Comparison of ENCODE assay signal across 9 cellular contexts in the genomic region with DNA sequence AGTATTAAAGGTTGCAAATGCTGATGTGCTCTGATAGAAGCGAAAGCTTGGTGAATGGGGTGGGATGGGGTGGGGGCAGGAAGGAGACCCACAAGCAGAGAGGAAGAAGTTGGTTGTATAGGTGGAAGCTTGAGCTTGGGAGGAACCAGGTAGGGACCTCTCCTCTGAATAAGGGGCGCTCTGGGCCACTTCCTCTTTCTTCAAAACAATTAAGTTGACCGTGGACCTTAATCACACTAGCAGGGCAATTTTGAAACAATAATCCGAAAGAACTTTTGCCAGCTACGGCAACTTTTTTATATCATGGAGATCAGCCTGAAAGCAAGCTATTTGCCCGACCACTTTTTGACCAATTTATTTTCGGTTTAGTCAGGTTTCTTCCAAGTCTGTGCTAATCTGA. TPM values are rescaled to one million over a fixed set of nuclear protein-coding genes. Genes with fewer than 3 reads are reported as not detected.
A peak's percentile ranks its signal among the peaks of the same experiment; 100 is the strongest.
DNase-seq lines count a peak whose midpoint lies in the region; ATAC-seq and TF ChIP-seq lines count a peak whose summit lies in the region.
"Had no signal": no experiment of that assay in that cellular context is flagged by ENCODE, and none has a peak within 500 bp of the region (broad histone marks: within the 10 kb centered on the region; RNA-seq: fewer than 3 reads in every experiment).

No MANE protein-coding gene starts in this region.

- no peak overlapping the region for H3K23ac ChIP-seq in mesendoderm (ENCODE audit: low read length)

- no peak overlapping the region for H2BK120ac ChIP-seq in mesendoderm (ENCODE audit: low read depth, low read length)

- H3K4me3 ChIP-seq in heart left ventricle (peak overlapping the region in 8 of 12 donors; percentile 58 to 93 (median 86)), ascending aorta (peak overlapping the region; percentile 89 to 92), mesendoderm (ENCODE audit: low read length) (no peak overlapping the region), upper lobe of left lung (peak overlapping the region in 3 of 4 donors; percentile 74 to 90 (median 76))

- ATAC-seq in heart left ventricle = no peak
- ATAC-seq in Right ventricle myocardium superior (ENCODE audit: poor library complexity) = no peak
- no peak for ATAC-seq in upper lobe of left lung (ENCODE audit: low FRiP score in 2 of 2)
- no peak for ATAC-seq in GM18511 (IDR thresholded peaks at IDR 0.05; ENCODE audit: unreplicated experiment)

- H3K18ac ChIP-seq in mesendoderm (ENCODE audit: low read length) = no peak overlapping the region

- no peaks in the 10 kb centered on the region for H3K27me3 ChIP-seq in heart left ventricle
- no peaks in the 10 kb centered on the region for H3K27me3 ChIP-seq in ascending aorta
- no peaks in the 10 kb centered on the region for H3K27me3 ChIP-seq in mesendoderm (ENCODE audit: insufficient read depth, low read length, poor library complexity)
- no peaks in the 10 kb centered on the region for H3K27me3 ChIP-seq in upper lobe of left lung

- 54 to 64% (median 61%) methylated on average over 7 of the region's 7 CpGs for WGBS in heart left ventricle, 4 donors
- no CpG with 5 or more reads among the region's 7 CpGs for WGBS in mesendoderm (ENCODE audit: extremely low coverage, insufficient coverage, low lambda C conversion rate)
- WGBS in upper lobe of left lung, 2 donors = 31 to 38% methylated on average over 7 of the region's 7 CpGs

- no peak overlapping the region for H2BK15ac ChIP-seq in mesendoderm (replicated peaks; ENCODE audit: low read depth)

- no peak for TF ChIP-seq CTCF in heart left ventricle (IDR thresholded peaks at IDR 0.05)
- no peak for TF ChIP-seq CTCF in ascending aorta (IDR thresholded peaks at IDR 0.05)
- TF ChIP-seq CTCF in upper lobe of left lung (IDR thresholded peaks at IDR 0.05) = no peak

- H3K9ac ChIP-seq in mesendoderm (ENCODE audit: low read length) = no peak overlapping the region

- peak overlapping the region; percentile 7 for H3K56ac ChIP-seq in mesendoderm (ENCODE audit: low read length)

- H3K79me2 ChIP-seq in mesendoderm (ENCODE audit: control insufficient read depth, insufficient read depth, low read length) = peaks cover 25% of the 10 kb centered on the region

- TF ChIP-seq POLR2A in heart left ventricle (IDR thresholded peaks at IDR 0.05) = no peak
- no peak for TF ChIP-seq POLR2A in upper lobe of left lung (IDR thresholded peaks at IDR 0.05)

- intact Hi-C loops in heart left ventricle (cut with DNase I) = loop anchor here in 9 of 10 donors (1.0 to 10.0 kb wide), 9 partner anchors 25 to 200 kb away; partner anchors contain the start of gene VPS26C (in 3 of the 9)
- intact Hi-C loops in Right ventricle myocardium superior (cut with DNase I) = loop anchor here (5.0 kb wide), 1 partner anchor 198 kb away; no protein-coding TSS in a partner anchor
- intact Hi-C loops in ascending aorta (cut with DNase I) = loop anchor here (5.0 kb wide), 1 partner anchor 293 kb away; no protein-coding TSS in a partner anchor

- H3K27ac ChIP-seq in heart left ventricle = peak overlapping the region; percentile 98 to 100 (median 100)
- H3K27ac ChIP-seq in ascending aorta = peak overlapping the region; percentile 100
- no peak overlapping the region for H3K27ac ChIP-seq in mesendoderm (ENCODE audit: low read depth, low read length)
- peak overlapping the region; percentile 99 to 100 (median 100) for H3K27ac ChIP-seq in upper lobe of left lung

- peaks cover 5 to 26% (median 19%) of the 10 kb centered on the region in 12 donors for H3K4me1 ChIP-seq in heart left ventricle
- H3K4me1 ChIP-seq in ascending aorta = peaks cover 4 to 5% of the 10 kb centered on the region in 2 donors
- no peaks in the 10 kb centered on the region for H3K4me1 ChIP-seq in mesendoderm (ENCODE audit: control insufficient read depth, low read depth, low read length)
- peaks cover 16 to 24% (median 20%) of the 10 kb centered on the region in 4 donors for H3K4me1 ChIP-seq in upper lobe of left lung

- H2BK5ac ChIP-seq in mesendoderm (ENCODE audit: low read length) = no peak overlapping the region

- DNase-seq in heart left ventricle (no peak), Right ventricle myocardium superior (no peak), ascending aorta (ENCODE audit: low spot score in 2 of 2) (no peak), mesendoderm (no peak), upper lobe of left lung (no peak), ACHN (no peak), SK-N-DZ (ENCODE audit: low spot score) (no peak)
- DNase-seq: stimulated activated CD4-positive, alpha-beta T cell treated with anti-CD3 and anti-CD28 coated beads, Interleukin-4, amount 100 ng/mL, for 1 hour had no signal

- peak overlapping the region; percentile 48 for H3K4ac ChIP-seq in mesendoderm (ENCODE audit: low read depth, low read length)

- no peak overlapping the region for H2AK5ac ChIP-seq in mesendoderm (ENCODE audit: low read length)

- H3K4me2 ChIP-seq in mesendoderm (ENCODE audit: low read length) = no peak overlapping the region

- no peak for TF ChIP-seq EP300 in upper lobe of left lung (IDR thresholded peaks at IDR 0.05)

- H3K36me3 ChIP-seq in heart left ventricle = no peaks in the 10 kb centered on the region
- no peaks in the 10 kb centered on the region for H3K36me3 ChIP-seq in ascending aorta
- H3K36me3 ChIP-seq in mesendoderm (ENCODE audit: control insufficient read depth, insufficient read depth, low read length) = no peaks in the 10 kb centered on the region
- H3K36me3 ChIP-seq in upper lobe of left lung = no peaks in the 10 kb centered on the region

- H4K5ac ChIP-seq in mesendoderm (ENCODE audit: low read length) = no peak overlapping the region

- in situ Hi-C loops in ACHN (cut with HindIII; ENCODE audit: low pct_ligation_motif_present, low pct_unique_long_range_greater_than_20kb, low sequenced_read_pairs) = no loop called here

- H3K9me3 ChIP-seq in heart left ventricle = no peaks in the 10 kb centered on the region
- H3K9me3 ChIP-seq in ascending aorta = no peaks in the 10 kb centered on the region
- no peaks in the 10 kb centered on the region for H3K9me3 ChIP-seq in upper lobe of left lung

- H4K8ac ChIP-seq in mesendoderm (ENCODE audit: low read depth, low read length) = no peak overlapping the region

- H3K79me1 ChIP-seq in mesendoderm (ENCODE audit: low read length) = no peaks in the 10 kb centered on the region

RNA-seq across cellular contexts. Expression of gene DYRK1A, which starts 1.9 kb away (rescaled TPM):
- total RNA-seq in heart left ventricle = 10 to 100 TPM; 59.3 to 96.6 (median 72.1) TPM
- 10 to 100 TPM; 24.5 to 35.9 TPM for polyA plus RNA-seq in heart left ventricle
- total RNA-seq in Right ventricle myocardium superior = 62.7 TPM
- total RNA-seq in ascending aorta = 34.4 TPM
- 31.9 TPM for polyA plus RNA-seq in mesendoderm (2013, experiment 1 of 2)
- polyA plus RNA-seq in mesendoderm (2013, experiment 2 of 2) = 33.6 TPM
- 100 to 1,000 TPM in 1 of 6 donors, 10 to 100 TPM in 5; 64.1 to 116 (median 83.2) TPM for total RNA-seq in upper lobe of left lung
- 18.8 and 20.9 TPM in 2 replicates for polyA plus RNA-seq in SK-N-DZ (2014; cell fraction: cytosol; rRNA removed)
- 16.4 and 20.3 TPM in 2 replicates for polyA plus RNA-seq in SK-N-DZ (2014; cell fraction: nucleus; rRNA removed)
